ENCODE assay signal across 1 cellular context in the genomic region with DNA sequence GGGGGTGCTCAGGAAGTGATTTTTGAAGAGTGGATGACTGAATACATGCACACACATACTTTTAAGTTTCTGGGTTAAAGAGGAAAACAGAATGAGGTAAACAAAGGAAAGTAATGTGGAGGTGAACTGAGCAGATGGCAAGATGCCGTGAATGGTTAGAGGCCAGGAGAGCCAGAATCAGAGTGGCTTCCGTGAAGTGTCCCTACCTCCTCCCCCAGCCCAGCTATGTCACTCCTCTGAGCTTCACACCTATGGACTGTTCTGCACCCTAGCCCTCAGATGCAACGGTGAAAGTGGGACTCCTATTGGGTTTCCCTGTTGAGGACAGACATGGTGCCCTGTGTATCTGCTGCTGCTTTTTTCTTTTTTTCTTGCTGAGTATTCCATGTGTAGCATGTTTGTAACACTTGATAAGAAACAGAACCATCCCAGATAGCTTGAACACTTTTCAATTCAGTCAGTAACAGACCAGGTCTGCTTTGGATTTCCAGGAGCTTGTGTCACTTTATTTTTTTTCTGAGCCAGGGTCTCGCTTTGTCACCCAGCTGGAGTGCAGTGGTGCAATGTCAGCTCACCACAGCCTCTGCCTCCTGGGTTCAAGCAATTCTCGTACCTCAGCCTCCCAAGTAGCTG.
TF ChIP-seq lines count a peak whose summit lies in the region.

No MANE protein-coding gene starts in this region.

TF ChIP-seq in GM23338, 12 proteins besides CTCF, POLR2A, EP300 and RAD21 (continued from another document):
- TF ChIP-seq, protein P1, sequence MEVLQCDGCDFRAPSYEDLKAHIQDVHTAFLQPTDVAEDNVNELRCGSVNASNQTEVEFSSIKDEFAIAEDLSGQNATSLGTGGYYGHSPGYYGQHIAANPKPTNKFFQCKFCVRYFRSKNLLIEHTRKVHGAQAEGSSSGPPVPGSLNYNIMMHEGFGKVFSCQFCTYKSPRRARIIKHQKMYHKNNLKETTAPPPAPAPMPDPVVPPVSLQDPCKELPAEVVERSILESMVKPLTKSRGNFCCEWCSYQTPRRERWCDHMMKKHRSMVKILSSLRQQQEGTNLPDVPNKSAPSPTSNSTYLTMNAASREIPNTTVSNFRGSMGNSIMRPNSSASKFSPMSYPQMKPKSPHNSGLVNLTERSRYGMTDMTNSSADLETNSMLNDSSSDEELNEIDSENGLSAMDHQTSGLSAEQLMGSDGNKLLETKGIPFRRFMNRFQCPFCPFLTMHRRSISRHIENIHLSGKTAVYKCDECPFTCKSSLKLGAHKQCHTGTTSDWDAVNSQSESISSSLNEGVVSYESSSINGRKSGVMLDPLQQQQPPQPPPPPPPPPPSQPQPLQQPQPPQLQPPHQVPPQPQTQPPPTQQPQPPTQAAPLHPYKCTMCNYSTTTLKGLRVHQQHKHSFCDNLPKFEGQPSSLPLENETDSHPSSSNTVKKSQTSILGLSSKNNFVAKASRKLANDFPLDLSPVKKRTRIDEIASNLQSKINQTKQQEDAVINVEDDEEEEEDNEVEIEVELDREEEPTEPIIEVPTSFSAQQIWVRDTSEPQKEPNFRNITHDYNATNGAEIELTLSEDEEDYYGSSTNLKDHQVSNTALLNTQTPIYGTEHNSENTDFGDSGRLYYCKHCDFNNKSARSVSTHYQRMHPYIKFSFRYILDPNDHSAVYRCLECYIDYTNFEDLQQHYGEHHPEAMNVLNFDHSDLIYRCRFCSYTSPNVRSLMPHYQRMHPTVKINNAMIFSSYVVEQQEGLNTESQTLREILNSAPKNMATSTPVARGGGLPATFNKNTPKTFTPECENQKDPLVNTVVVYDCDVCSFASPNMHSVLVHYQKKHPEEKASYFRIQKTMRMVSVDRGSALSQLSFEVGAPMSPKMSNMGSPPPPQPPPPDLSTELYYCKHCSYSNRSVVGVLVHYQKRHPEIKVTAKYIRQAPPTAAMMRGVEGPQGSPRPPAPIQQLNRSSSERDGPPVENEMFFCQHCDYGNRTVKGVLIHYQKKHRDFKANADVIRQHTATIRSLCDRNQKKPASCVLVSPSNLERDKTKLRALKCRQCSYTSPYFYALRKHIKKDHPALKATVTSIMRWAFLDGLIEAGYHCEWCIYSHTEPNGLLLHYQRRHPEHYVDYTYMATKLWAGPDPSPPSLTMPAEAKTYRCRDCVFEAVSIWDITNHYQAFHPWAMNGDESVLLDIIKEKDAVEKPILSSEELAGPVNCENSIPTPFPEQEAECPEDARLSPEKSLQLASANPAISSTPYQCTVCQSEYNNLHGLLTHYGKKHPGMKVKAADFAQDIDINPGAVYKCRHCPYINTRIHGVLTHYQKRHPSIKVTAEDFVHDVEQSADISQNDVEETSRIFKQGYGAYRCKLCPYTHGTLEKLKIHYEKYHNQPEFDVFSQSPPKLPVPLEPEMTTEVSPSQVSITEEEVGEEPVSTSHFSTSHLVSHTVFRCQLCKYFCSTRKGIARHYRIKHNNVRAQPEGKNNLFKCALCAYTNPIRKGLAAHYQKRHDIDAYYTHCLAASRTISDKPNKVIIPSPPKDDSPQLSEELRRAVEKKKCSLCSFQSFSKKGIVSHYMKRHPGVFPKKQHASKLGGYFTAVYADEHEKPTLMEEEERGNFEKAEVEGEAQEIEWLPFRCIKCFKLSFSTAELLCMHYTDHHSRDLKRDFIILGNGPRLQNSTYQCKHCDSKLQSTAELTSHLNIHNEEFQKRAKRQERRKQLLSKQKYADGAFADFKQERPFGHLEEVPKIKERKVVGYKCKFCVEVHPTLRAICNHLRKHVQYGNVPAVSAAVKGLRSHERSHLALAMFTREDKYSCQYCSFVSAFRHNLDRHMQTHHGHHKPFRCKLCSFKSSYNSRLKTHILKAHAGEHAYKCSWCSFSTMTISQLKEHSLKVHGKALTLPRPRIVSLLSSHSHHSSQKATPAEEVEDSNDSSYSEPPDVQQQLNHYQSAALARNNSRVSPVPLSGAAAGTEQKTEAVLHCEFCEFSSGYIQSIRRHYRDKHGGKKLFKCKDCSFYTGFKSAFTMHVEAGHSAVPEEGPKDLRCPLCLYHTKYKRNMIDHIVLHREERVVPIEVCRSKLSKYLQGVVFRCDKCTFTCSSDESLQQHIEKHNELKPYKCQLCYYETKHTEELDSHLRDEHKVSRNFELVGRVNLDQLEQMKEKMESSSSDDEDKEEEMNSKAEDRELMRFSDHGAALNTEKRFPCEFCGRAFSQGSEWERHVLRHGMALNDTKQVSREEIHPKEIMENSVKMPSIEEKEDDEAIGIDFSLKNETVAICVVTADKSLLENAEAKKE (CRISPR knock-in tag; IDR thresholded peaks at IDR 0.05), result no peak
- TF ChIP-seq ETS1 (IDR thresholded peaks at IDR 0.05), result no peak
- TF ChIP-seq ZNF114 (CRISPR knock-in tag; IDR thresholded peaks at IDR 0.05), result no peak
- TF ChIP-seq JUNB (IDR thresholded peaks at IDR 0.05; ENCODE audit: unreplicated experiment), result no peak
- TF ChIP-seq EZH2phosphoT487 (IDR thresholded peaks at IDR 0.05; ENCODE audit: unreplicated experiment), result no peak
- TF ChIP-seq ZNF331 (CRISPR knock-in tag; IDR thresholded peaks at IDR 0.05; ENCODE audit: low read depth), result no peak
